ENCODE assay signal across 30 cellular contexts in genomic region chr7:44854644-44855364, GRCh38.
"Had no signal": no experiment of that assay in that cellular context is flagged by ENCODE, and none has a peak within 500 bp of the region (broad histone marks: within the 10 kb centered on the region; RNA-seq: fewer than 3 reads in every experiment).

No MANE protein-coding gene starts in this region.

- H3K27ac ChIP-seq: coronary artery, dorsolateral prefrontal cortex, gastrocnemius medialis, left ventricle myocardium inferior, neural progenitor cell, parathyroid adenoma, testis, vagina had no signal

- H3K4me1 Mint-ChIP-seq: WTC11 had no signal

- H3K36me3 Mint-ChIP-seq: activated naive CD4-positive, alpha-beta T cell treated with anti-CD3 and anti-CD28 coated beads, Interleukin-2, amount 50 U/mL, for 24 hours; natural killer cell; neural progenitor cell; type B pancreatic cell; WTC11 had no signal

- DNase-seq: activated CD4-positive, alpha-beta T cell treated with anti-CD3 and anti-CD28 coated beads for 1 hour; activated CD4-positive, alpha-beta T cell treated with anti-CD3 and anti-CD28 coated beads, Interleukin-2, amount 50 U/mL, for 1 hour; activated CD8-positive, alpha-beta T cell treated with anti-CD3 and anti-CD28 coated beads, Interleukin-2, amount 10 ng/mL, durations not matched to agents 7 days and 5 days; activated naive CD8-positive, alpha-beta T cell treated with anti-CD3 and anti-CD28 coated beads, Interleukin-2, amount 50 U/mL, for 24 hours; activated T-cell treated with anti-CD3 and anti-CD28 coated beads, Interleukin-2, amount 50 U/mL, for 24 hours; cerebellar nuclear complex; dorsolateral prefrontal cortex; effector memory CD4-positive, alpha-beta T cell; erythroblast; gastrocnemius medialis; glutamatergic neuron; islet precursor cell; left ventricle myocardium inferior; mesendoderm; natural killer cell; occipital lobe; right cardiac atrium; stimulated activated CD4-positive, alpha-beta T cell treated with anti-CD3 and anti-CD28 coated beads, Interleukin-2, amount 100 ng/mL, for 48 hours; stimulated activated naive CD4-positive, alpha-beta T cell treated with Interleukin-2 at 50 U/mL for 16 hours; T-helper 2 cell; testis had no signal

- H3K4me1 ChIP-seq: gastrocnemius medialis, left ventricle myocardium inferior, neural progenitor cell, parathyroid adenoma, testis, vagina had no signal

- H3K4me3 ChIP-seq: coronary artery, dorsolateral prefrontal cortex, gastrocnemius medialis, left ventricle myocardium inferior, lung, neural progenitor cell, testis, vagina had no signal

- H3K27ac Mint-ChIP-seq: activated CD8-positive, alpha-beta T cell treated with anti-CD3 and anti-CD28 coated beads, Interleukin-2, amount 10 ng/mL, durations not matched to agents 7 days and 5 days; activated naive CD4-positive, alpha-beta T cell treated with anti-CD3 and anti-CD28 coated beads, Interleukin-2, amount 50 U/mL, for 24 hours; activated naive CD8-positive, alpha-beta T cell treated with anti-CD3 and anti-CD28 coated beads, Interleukin-2, amount 50 U/mL, for 24 hours; activated T-helper 2 cell treated with anti-CD3 and anti-CD28 coated beads, Interferon-gamma antibody, Interleukin-2, Interleukin-4, amounts not matched to agents 10 μg/mL and 5 μg/mL and 100 μg/mL, durations not matched to agents 14 hours and 24 hours and 36 hours; natural killer cell; neural progenitor cell; type B pancreatic cell; WTC11 had no signal

- H3K79me2 ChIP-seq: parathyroid adenoma had no signal

- H3K4me3 Mint-ChIP-seq: activated CD8-positive, alpha-beta T cell treated with anti-CD3 and anti-CD28 coated beads, Interleukin-2, amount 10 ng/mL, durations not matched to agents 7 days and 5 days; activated naive CD4-positive, alpha-beta T cell treated with anti-CD3 and anti-CD28 coated beads, Interleukin-2, amount 50 U/mL, for 24 hours; activated naive CD8-positive, alpha-beta T cell treated with anti-CD3 and anti-CD28 coated beads, Interleukin-2, amount 50 U/mL, for 24 hours; activated T-cell treated with anti-CD3 and anti-CD28 coated beads, Interleukin-2, amount 50 U/mL, for 24 hours; natural killer cell; neural progenitor cell; type B pancreatic cell; WTC11 had no signal

- H3K9ac ChIP-seq: neural progenitor cell, parathyroid adenoma had no signal

- H3K9me3 Mint-ChIP-seq: activated naive CD4-positive, alpha-beta T cell treated with anti-CD3 and anti-CD28 coated beads, Interleukin-2, amount 50 U/mL, for 24 hours; activated naive CD8-positive, alpha-beta T cell treated with anti-CD3 and anti-CD28 coated beads, Interleukin-2, amount 50 U/mL, for 24 hours; activated T-cell treated with anti-CD3 and anti-CD28 coated beads, Interleukin-2, amount 50 U/mL, for 24 hours; activated T-helper 2 cell treated with anti-CD3 and anti-CD28 coated beads, Interferon-gamma antibody, Interleukin-2, Interleukin-4, amounts not matched to agents 10 μg/mL and 5 μg/mL and 100 μg/mL, durations not matched to agents 14 hours and 24 hours and 36 hours; natural killer cell; neural progenitor cell; type B pancreatic cell; WTC11 had no signal

- H3K4me2 ChIP-seq: neural progenitor cell had no signal

- H3K27me3 Mint-ChIP-seq: activated naive CD4-positive, alpha-beta T cell treated with anti-CD3 and anti-CD28 coated beads, Interleukin-2, amount 50 U/mL, for 24 hours; activated naive CD8-positive, alpha-beta T cell treated with anti-CD3 and anti-CD28 coated beads, Interleukin-2, amount 50 U/mL, for 24 hours; activated T-cell treated with anti-CD3 and anti-CD28 coated beads, Interleukin-2, amount 50 U/mL, for 24 hours; type B pancreatic cell had no signal

- H2AFZ ChIP-seq: neural progenitor cell, parathyroid adenoma had no signal

- H3K36me3 ChIP-seq: gastrocnemius medialis, left ventricle myocardium inferior, neural progenitor cell, vagina had no signal

- H3K9me3 ChIP-seq: gastrocnemius medialis, left ventricle myocardium inferior, testis, vagina had no signal

- ATAC-seq: activated CD8-positive, alpha-beta T cell treated with anti-CD3 and anti-CD28 coated beads, Interleukin-2, amount 10 ng/mL, durations not matched to agents 7 days and 5 days; activated naive CD8-positive, alpha-beta T cell treated with anti-CD3 and anti-CD28 coated beads, Interleukin-2, amount 50 U/mL, for 24 hours; gastrocnemius medialis; natural killer cell; right cardiac atrium; WTC11 had no signal

- H3K27me3 ChIP-seq: dorsolateral prefrontal cortex, gastrocnemius medialis, neural progenitor cell, testis, vagina had no signal
